Comparison of ENCODE assay signal across 23 cellular contexts in genomic region chr3:169362872-169363271, GRCh38.
DNase-seq lines count a peak whose midpoint lies in the region; FAIRE-seq and TF ChIP-seq lines count a peak whose summit lies in the region.
"Had no signal": no experiment of that assay in that cellular context is flagged by ENCODE, and none has a peak within 500 bp of the region (broad histone marks: within the 10 kb centered on the region; RNA-seq: fewer than 3 reads in every experiment).

No MANE protein-coding gene starts in this region.

- no peak overlapping the region for H3K4me3 ChIP-seq in BE2C (ENCODE audit: low read depth, low read length)
- no peak overlapping the region for H3K4me3 ChIP-seq in astrocyte of the cerebellum (ENCODE audit: low read depth, low read length)
- no peak overlapping the region for H3K4me3 ChIP-seq in kidney (ENCODE audit: low read length in 2 of 2)
- no peak overlapping the region for H3K4me3 ChIP-seq in GM23248
- H3K4me3 ChIP-seq: PC-9, suprapubic skin had no signal

- no peaks in the 10 kb centered on the region for H3F3A ChIP-seq in GM23248 (ENCODE audit: insufficient read depth)

- H3K27me3 ChIP-seq in BE2C (no peaks in the 10 kb centered on the region), GM23248 (replicated peaks; ENCODE audit: insufficient read depth) (peaks cover 26% of the 10 kb centered on the region)
- H3K27me3 ChIP-seq: suprapubic skin had no signal

- no peaks in the 10 kb centered on the region for H4K20me1 ChIP-seq in GM23248 (ENCODE audit: insufficient read depth)

- H3K36me3 ChIP-seq in BE2C (no peaks in the 10 kb centered on the region), kidney (ENCODE audit: control insufficient read depth in 1 of 2, insufficient read depth in 2 of 2, low read length in 2 of 2) (no peaks in the 10 kb centered on the region), GM23248 (ENCODE audit: low read depth) (no peaks in the 10 kb centered on the region)
- H3K36me3 ChIP-seq: suprapubic skin had no signal

- in situ Hi-C loops in astrocyte of the cerebellum (cut with HindIII; ENCODE audit: low sequenced_read_pairs) (no loop called here), GM23248 (cut with MboI) (no loop called here)

- TF ChIP-seq CTCF in BE2C (IDR thresholded peaks at IDR 0.05; ENCODE audit: low read depth, low read length) (peak; percentile 37; the same call in 1 of the 2 replicates), LNCAP (IDR thresholded peaks at IDR 0.05) (peak; percentile 25; the same call in 1 of the 2 replicates), astrocyte of the cerebellum (IDR thresholded peaks at IDR 0.05; ENCODE audit: low read depth, low read length, missing control alignments) (peak; percentile 27), kidney (IDR thresholded peaks at IDR 0.05; ENCODE audit: borderline replicate concordance, extremely low read depth, insufficient read depth) (peak; percentile 12)

- no peak overlapping the region for H2AFZ ChIP-seq in GM23248
- H2AFZ ChIP-seq: PC-9 had no signal

- DNase-seq in BE2C (no peak), astrocyte of the cerebellum (ENCODE audit: low read depth) (no peak), kidney (no peak), NCI-H526 (lab: John Stamatoyannopoulos, UW) (no peak), GM23248 (no peak), activated gamma-delta T cell treated with Interleukin-2 at 50 U/mL for 16 hours (no peak)
- DNase-seq in activated naive CD4-positive, alpha-beta T cell treated with anti-CD3 and anti-CD28 coated beads, Interleukin-2, amount 50 U/mL, for 16 hours: no peak
- DNase-seq: ACHN; activated CD4-positive, alpha-beta T cell treated with anti-CD3 and anti-CD28 coated beads for 48 hours; activated CD8-positive, alpha-beta memory T cell treated with anti-CD3 and anti-CD28 coated beads, Interleukin-2, amount 10 ng/mL, durations not matched to agents 7 days and 5 days; cortex of kidney; GF-D8; KG1; naive thymus-derived CD8-positive, alpha-beta T cell; NCI-H187 treated with DMSO at 0.1 percent for 48 hours; PC-9; SHP77; T-cell had no signal

- no peak overlapping the region for H3K4me2 ChIP-seq in GM23248 (ENCODE audit: unreplicated experiment)
- H3K4me2 ChIP-seq: PC-9 had no signal

- no peaks in the 10 kb centered on the region for H3K9me2 ChIP-seq in GM23248 (ENCODE audit: insufficient read depth)

- intact Hi-C loops in kidney (cut with DNase I): no loop called here

- no peak overlapping the region for H3K27ac ChIP-seq in kidney (ENCODE audit: low read depth in 2 of 2, low read length in 2 of 2)
- H3K27ac ChIP-seq in GM23248: no peak overlapping the region
- H3K27ac ChIP-seq: PC-9, suprapubic skin had no signal

- no peaks in the 10 kb centered on the region for H3K79me2 ChIP-seq in GM23248 (ENCODE audit: insufficient read depth)

- FAIRE-seq in kidney (lab: Jason Lieb, UNC): no peak
- FAIRE-seq: endometrium, TTC549, urothelium cell line had no signal

- H3K9ac ChIP-seq in kidney (ENCODE audit: low read length in 2 of 2) (no peak overlapping the region), GM23248 (no peak overlapping the region)

- H3K4me1 ChIP-seq in BE2C (peaks cover 3% of the 10 kb centered on the region), kidney (ENCODE audit: control insufficient read depth in 1 of 2, insufficient read depth in 1 of 2, low read depth in 1 of 2, low read length in 2 of 2) (peaks cover 2 to 4% of the 10 kb centered on the region in 2 donors), GM23248 (ENCODE audit: insufficient read depth) (no peaks in the 10 kb centered on the region)
- H3K4me1 ChIP-seq: suprapubic skin had no signal

- WGBS in GM23248 (ENCODE audit: low coverage in 1 of 2, low lambda C conversion rate in 2 of 2, missing lambda C conversion rate in 2 of 2), 2 experiments: 61 to 65% methylated on average over 4 of the region's 4 CpGs

- H3K9me3 ChIP-seq in BE2C (no peaks in the 10 kb centered on the region), kidney (ENCODE audit: control insufficient read depth in 1 of 2, low read length in 2 of 2) (no peaks in the 10 kb centered on the region), GM23248 (ENCODE audit: low read depth) (no peaks in the 10 kb centered on the region)
- H3K9me3 ChIP-seq: suprapubic skin had no signal
